8 cellular contexts compared by ENCODE assay signal in genomic region chr3:112582242-112582874, GRCh38. TPM values are rescaled to one million over a fixed set of nuclear protein-coding genes. Genes with fewer than 3 reads are reported as not detected.
DNase-seq lines count a peak whose midpoint lies in the region; ATAC-seq, FAIRE-seq and TF ChIP-seq lines count a peak whose summit lies in the region.

No MANE protein-coding gene starts in this region.

- TF ChIP-seq CTCF in cardiac muscle cell (IDR thresholded peaks at IDR 0.05; ENCODE audit: low read depth, low read length), result peak; percentile 66
- peak; percentile 69 for TF ChIP-seq CTCF in LNCAP (IDR thresholded peaks at IDR 0.05)
- TF ChIP-seq CTCF in H1 (IDR thresholded peaks at IDR 0.05; ENCODE audit: control extremely low read depth in 1 of 3, insufficient read depth in 1 of 3, low read depth in 1 of 3, low read length in 3 of 3), result peak in 2 of 3 experiments; percentile 30 to 47; a peak in 2 of 4 replicates
- peak; percentile 74 for TF ChIP-seq CTCF in osteocyte (IDR thresholded peaks at IDR 0.05)

- H3K4me1 Mint-ChIP-seq in osteocyte (ENCODE audit: unreplicated experiment), result peaks cover 2% of the 10 kb centered on the region

- no peak overlapping the region for H4K5ac ChIP-seq in H1 (ENCODE audit: insufficient read length, low read depth, low read length)

- intact Hi-C loops in Right ventricle myocardium superior (cut with DNase I), result loop anchor here (10.0 kb wide), 1 partner anchor 402 kb away; no protein-coding TSS in a partner anchor

- no peak for ATAC-seq in Right ventricle myocardium superior (ENCODE audit: poor library complexity)
- no peak for ATAC-seq in GM18861 (IDR thresholded peaks at IDR 0.05; ENCODE audit: unreplicated experiment)

- TF ChIP-seq POLR2A in H1 (IDR thresholded peaks at IDR 0.05; ENCODE audit: control extremely low read depth in 1 of 2, low read depth in 2 of 2, low read length in 2 of 2), result no peak

- no peaks in the 10 kb centered on the region for H4K20me1 ChIP-seq in H1 (replicated peaks in 1 of 2; ENCODE audit: control insufficient read depth in 1 of 2, insufficient read depth in 2 of 2, low read length in 2 of 2)

- H3K4me3 Mint-ChIP-seq in osteocyte (ENCODE audit: unreplicated experiment), result no peak overlapping the region

- WGBS in H1 (ENCODE audit: extremely low coverage in 1 of 2, insufficient coverage in 1 of 2, insufficient read length in 1 of 2, insufficient replicate concordance in 2 of 2, low coverage in 1 of 2, low lambda C conversion rate in 2 of 2, missing lambda C conversion rate in 1 of 2), 2 experiments, result 73% methylated on average over 2 of the region's 2 CpGs; no CpG with 5 or more reads in 1 of the 2 experiments

- no peak overlapping the region for H3K4me2 ChIP-seq in H1 (ENCODE audit: insufficient read depth in 1 of 2, low read depth in 2 of 2, low read length in 2 of 2)

- H4K91ac ChIP-seq in H1 (replicated peaks; ENCODE audit: insufficient read length, low read length), result no peak overlapping the region

- FAIRE-seq in H1 (lab: Jason Lieb, UNC), result peak; percentile 78

- no peak overlapping the region for H3K4ac ChIP-seq in H1 (replicated peaks; ENCODE audit: insufficient read length, low read depth, low read length)

- H2BK15ac ChIP-seq in H1 (ENCODE audit: low read length), result no peak overlapping the region

- H2AFZ ChIP-seq in H1 (ENCODE audit: low read length), result no peak overlapping the region

- no peak overlapping the region for H2BK12ac ChIP-seq in H1 (ENCODE audit: low read depth, low read length)

- no peak overlapping the region for H3K27ac ChIP-seq in cardiac muscle cell
- no peak overlapping the region for H3K27ac ChIP-seq in H1 (ENCODE audit: low read depth, low read length)

- H2BK5ac ChIP-seq in H1 (ENCODE audit: low read depth, low read length), result no peak overlapping the region

- H2BK20ac ChIP-seq in H1 (ENCODE audit: low read length), result no peak overlapping the region

- no peak overlapping the region for H4K8ac ChIP-seq in H1 (ENCODE audit: extremely low read depth, insufficient read depth, low read length)

- no peak overlapping the region for H2BK120ac ChIP-seq in H1 (replicated peaks; ENCODE audit: low read depth, low read length)

- no peak overlapping the region for H3K18ac ChIP-seq in H1 (ENCODE audit: extremely low read depth, low read length)

- CTCF ChIA-PET in H1 (lab: Charles Lee; ENCODE audit: partially characterized antibody), result interaction anchor here (0.7 to 2.3 kb wide), 35 partner anchors 8 to 445 kb away, joined by 3 to 25 read pairs (median 6); partner anchors contain the start of gene CCDC80

- H3K9me3 Mint-ChIP-seq in osteocyte (ENCODE audit: unreplicated experiment), result no peaks in the 10 kb centered on the region

- H3K4me3 ChIP-seq in cardiac muscle cell (no peak overlapping the region), H1 (ENCODE audit: extremely low read depth in 1 of 4, insufficient read depth in 2 of 4, low read depth in 3 of 4, low read length in 4 of 4) (no peak overlapping the region)

- H3K36me3 Mint-ChIP-seq in osteocyte (ENCODE audit: unreplicated experiment), result peaks cover 38% of the 10 kb centered on the region

- no peaks in the 10 kb centered on the region for H3K27me3 ChIP-seq in cardiac muscle cell
- no peaks in the 10 kb centered on the region for H3K27me3 ChIP-seq in H1 (replicated peaks in 1 of 4; ENCODE audit: control insufficient read depth in 3 of 4, extremely low read depth in 1 of 4, insufficient read depth in 3 of 4, low read length in 3 of 4)

- no peak overlapping the region for H3K23ac ChIP-seq in H1 (ENCODE audit: insufficient read length)

- POLR2A ChIA-PET in H1 (lab: Charles Lee; ENCODE audit: partially characterized antibody), result interaction anchor here (2.3 kb wide), 1 partner anchor 60 kb away, joined by 9 read pairs; no protein-coding TSS in a partner anchor

- TF ChIP-seq EP300 in H1 (IDR thresholded peaks at IDR 0.05; ENCODE audit: borderline replicate concordance in 1 of 2, low read depth in 2 of 2, low read length in 2 of 2), result no peak

- no peaks in the 10 kb centered on the region for H3K23me2 ChIP-seq in H1 (ENCODE audit: low read depth, low read length)

- no peaks in the 10 kb centered on the region for H3K79me1 ChIP-seq in H1 (ENCODE audit: low read depth, low read length)

- no peak overlapping the region for H3K56ac ChIP-seq in H1 (replicated peaks; ENCODE audit: insufficient read length, low read depth, low read length)

- DNase-seq in cardiac muscle cell (ENCODE audit: low read depth in 1 of 2, low spot score in 1 of 2) (peak; percentile 49 to 84), Right ventricle myocardium superior (no peak), SK-N-DZ (ENCODE audit: low spot score) (peak; percentile 40), H1 (ENCODE audit: low read depth in 1 of 2, low spot score in 2 of 2) (no peak), osteocyte (ENCODE audit: extremely low spot score, unreplicated experiment) (no peak), mesenteric fat pad (ENCODE audit: low spot score) (no peak)

- peaks cover 9% of the 10 kb centered on the region for H3K36me3 ChIP-seq in cardiac muscle cell
- peaks cover 0 to 39% (median 8%) of the 10 kb centered on the region in 4 experiments; a peak in 4 of 8 replicates for H3K36me3 ChIP-seq in H1 (ENCODE audit: control insufficient read depth in 2 of 4, insufficient read depth in 4 of 4, low read length in 3 of 4)

- H3K27ac Mint-ChIP-seq in osteocyte (ENCODE audit: unreplicated experiment), result peak overlapping the region; percentile 23

- peak; percentile 74 to 80 for TF ChIP-seq RAD21 in H1 (IDR thresholded peaks at IDR 0.05 in 1 of 2, conservative IDR thresholded peaks at IDR 0.05 in 1 of 2; ENCODE audit: low read depth in 2 of 2, low read length in 2 of 2)

- H2AK5ac ChIP-seq in H1 (ENCODE audit: low read depth, low read length), result no peak overlapping the region

- H3K9ac ChIP-seq in H1 (replicated peaks in 1 of 4; ENCODE audit: extremely low read depth in 1 of 4, low read depth in 3 of 4, low read length in 3 of 4), result no peak overlapping the region

- H3K14ac ChIP-seq in H1 (ENCODE audit: insufficient read length), result no peak overlapping the region

- H3K4me1 ChIP-seq in cardiac muscle cell (ENCODE audit: low read depth), result peaks cover 18% of the 10 kb centered on the region
- no peaks in the 10 kb centered on the region; a peak in 1 of 7 replicates for H3K4me1 ChIP-seq in H1 (replicated peaks in 1 of 4; ENCODE audit: control insufficient read depth in 3 of 4, insufficient read depth in 4 of 4, low read length in 3 of 4)

- no peaks in the 10 kb centered on the region for H3K79me2 ChIP-seq in H1 (ENCODE audit: control insufficient read depth in 1 of 2, insufficient read depth in 2 of 2, low read length in 2 of 2)

- no peaks in the 10 kb centered on the region for H3K27me3 Mint-ChIP-seq in osteocyte (ENCODE audit: unreplicated experiment)

- H3K9me3 ChIP-seq in cardiac muscle cell (ENCODE audit: low read depth) (no peaks in the 10 kb centered on the region), H1 (ENCODE audit: insufficient read depth in 2 of 2, low read depth in 1 of 2, low read length in 1 of 2) (no peaks in the 10 kb centered on the region)

RNA-seq across cellular contexts. Expression of gene SLC35A5, which starts 20.5 kb away (rescaled TPM):
- total RNA-seq in cardiac muscle cell, result 11.1 and 16.7 TPM in 2 replicates
- 29.2 and 38.3 TPM in 2 replicates for polyA plus RNA-seq in cardiac muscle cell
- 13.7 TPM for total RNA-seq in Right ventricle myocardium superior
- 24.7 and 28.5 TPM in 2 replicates for polyA plus RNA-seq in SK-N-DZ (2014; cell fraction: cytosol; rRNA removed)
- 21.8 and 23.0 TPM in 2 replicates for polyA plus RNA-seq in SK-N-DZ (2014; cell fraction: nucleus; rRNA removed)
- 30.5 and 36.5 TPM in 2 replicates for total RNA-seq in H1 (2021; fragmentation: NEBNext Ultra II Directional; extraction: Animal tissue kit (Norgen Biotek cat#: 25700))
- 21.8 and 38.6 TPM in 2 replicates for polyA plus RNA-seq in H1 (2011; rRNA removed)
- polyA plus RNA-seq in H1 (2011; cell fraction: cytosol; rRNA removed), result 29.0 TPM
- 8.3 TPM for polyA plus RNA-seq in H1 (2011; cell fraction: nucleus; rRNA removed)
- polyA plus RNA-seq in H1 (2012, experiment 1 of 2), result 14.5 to 25.2 TPM (median 18.4 TPM) in 4 replicates
- 1.5 TPM for polyA plus RNA-seq in H1 (2012, experiment 2 of 2)
- 28.7 TPM for polyA plus RNA-seq in H1 (2013, experiment 1 of 2)
- polyA plus RNA-seq in H1 (2013, experiment 2 of 2), result 34.7 TPM
- polyA minus RNA-seq in H1 (2011; rRNA and poly(A)+ RNA removed), result 53.1 and 54.8 TPM in 2 replicates
- 24.4 TPM for polyA minus RNA-seq in H1 (2011; cell fraction: cytosol; rRNA and poly(A)+ RNA removed)
- 26.4 TPM for polyA minus RNA-seq in H1 (2011; cell fraction: nucleus; rRNA and poly(A)+ RNA removed)
- 51.4 and 51.6 TPM in 2 replicates for total RNA-seq in osteocyte
- total RNA-seq in mesenteric fat pad, result 30.0 TPM

RNA-seq across cellular contexts. Expression of gene ATG3, which starts 20.6 kb away (rescaled TPM):
- total RNA-seq in cardiac muscle cell, result 38.3 and 43.6 TPM in 2 replicates
- 53.9 and 57.9 TPM in 2 replicates for polyA plus RNA-seq in cardiac muscle cell
- total RNA-seq in Right ventricle myocardium superior, result 37.6 TPM
- polyA plus RNA-seq in SK-N-DZ (2014; cell fraction: cytosol; rRNA removed), result 30.7 and 31.3 TPM in 2 replicates
- 28.1 and 33.7 TPM in 2 replicates for polyA plus RNA-seq in SK-N-DZ (2014; cell fraction: nucleus; rRNA removed)
- total RNA-seq in H1 (2021; fragmentation: NEBNext Ultra II Directional; extraction: Animal tissue kit (Norgen Biotek cat#: 25700)), result 54.9 and 55.3 TPM in 2 replicates
- polyA plus RNA-seq in H1 (2011; rRNA removed), result 27.3 and 27.6 TPM in 2 replicates
- polyA plus RNA-seq in H1 (2011; cell fraction: cytosol; rRNA removed), result 41.3 TPM
- 20.5 TPM for polyA plus RNA-seq in H1 (2011; cell fraction: nucleus; rRNA removed)
- 37.1 to 44.2 TPM (median 41.7 TPM) in 4 replicates for polyA plus RNA-seq in H1 (2012, experiment 1 of 2)
- 11.4 TPM for polyA plus RNA-seq in H1 (2012, experiment 2 of 2)
- 36.7 TPM for polyA plus RNA-seq in H1 (2013, experiment 1 of 2)
- polyA plus RNA-seq in H1 (2013, experiment 2 of 2), result 35.4 TPM
- 15.0 and 15.8 TPM in 2 replicates for polyA minus RNA-seq in H1 (2011; rRNA and poly(A)+ RNA removed)
- polyA minus RNA-seq in H1 (2011; cell fraction: cytosol; rRNA and poly(A)+ RNA removed), result 33.8 TPM
- 25.9 TPM for polyA minus RNA-seq in H1 (2011; cell fraction: nucleus; rRNA and poly(A)+ RNA removed)
- total RNA-seq in osteocyte, result 39.8 and 46.3 TPM in 2 replicates
- total RNA-seq in mesenteric fat pad, result 57.0 TPM

RNA-seq across cellular contexts. Expression of gene CCDC80, which starts 58.6 kb away (rescaled TPM):
- 21.7 and 26.4 TPM in 2 replicates for total RNA-seq in cardiac muscle cell
- polyA plus RNA-seq in cardiac muscle cell, result 27.7 and 33.3 TPM in 2 replicates
- 54.0 TPM for total RNA-seq in Right ventricle myocardium superior
- 3.2 and 3.9 TPM in 2 replicates for polyA plus RNA-seq in SK-N-DZ (2014; cell fraction: cytosol; rRNA removed)
- 2.1 and 2.9 TPM in 2 replicates for polyA plus RNA-seq in SK-N-DZ (2014; cell fraction: nucleus; rRNA removed)
- total RNA-seq in H1 (2021; fragmentation: NEBNext Ultra II Directional; extraction: Animal tissue kit (Norgen Biotek cat#: 25700)), result 12.6 and 12.9 TPM in 2 replicates
- polyA plus RNA-seq in H1 (2011; rRNA removed), result 0.89 and 1.1 TPM in 2 replicates
- 1.00 TPM for polyA plus RNA-seq in H1 (2011; cell fraction: cytosol; rRNA removed)
- 1.2 TPM for polyA plus RNA-seq in H1 (2011; cell fraction: nucleus; rRNA removed)
- polyA plus RNA-seq in H1 (2012, experiment 1 of 2), result 4.2 to 5.6 TPM (median 5.1 TPM) in 4 replicates
- 0.49 TPM for polyA plus RNA-seq in H1 (2012, experiment 2 of 2)
- 23.7 TPM for polyA plus RNA-seq in H1 (2013, experiment 1 of 2)
- polyA plus RNA-seq in H1 (2013, experiment 2 of 2), result 25.8 TPM
- 0.91 and 1.7 TPM in 2 replicates for polyA minus RNA-seq in H1 (2011; rRNA and poly(A)+ RNA removed)
- 2.2 TPM for polyA minus RNA-seq in H1 (2011; cell fraction: cytosol; rRNA and poly(A)+ RNA removed)
- polyA minus RNA-seq in H1 (2011; cell fraction: nucleus; rRNA and poly(A)+ RNA removed), result 2.2 TPM
- 1,760 and 1,947 TPM in 2 replicates for total RNA-seq in osteocyte
- total RNA-seq in mesenteric fat pad, result 426 TPM

Comparison
In these comparisons a context has a peak if more than half of its experiments do, and no peak if none do; other contexts are left out.
1. DNase-seq: peak in cardiac muscle cell (2 of 2) and SK-N-DZ (single experiment); none in Right ventricle myocardium superior (single experiment), H1 (0 of 2), osteocyte (single experiment) and mesenteric fat pad (single experiment).
2. Peak in every context shown above with its lines, with median percentiles within 50 percentile points of each other: CTCF ChIP-seq.